In the genomic region with DNA sequence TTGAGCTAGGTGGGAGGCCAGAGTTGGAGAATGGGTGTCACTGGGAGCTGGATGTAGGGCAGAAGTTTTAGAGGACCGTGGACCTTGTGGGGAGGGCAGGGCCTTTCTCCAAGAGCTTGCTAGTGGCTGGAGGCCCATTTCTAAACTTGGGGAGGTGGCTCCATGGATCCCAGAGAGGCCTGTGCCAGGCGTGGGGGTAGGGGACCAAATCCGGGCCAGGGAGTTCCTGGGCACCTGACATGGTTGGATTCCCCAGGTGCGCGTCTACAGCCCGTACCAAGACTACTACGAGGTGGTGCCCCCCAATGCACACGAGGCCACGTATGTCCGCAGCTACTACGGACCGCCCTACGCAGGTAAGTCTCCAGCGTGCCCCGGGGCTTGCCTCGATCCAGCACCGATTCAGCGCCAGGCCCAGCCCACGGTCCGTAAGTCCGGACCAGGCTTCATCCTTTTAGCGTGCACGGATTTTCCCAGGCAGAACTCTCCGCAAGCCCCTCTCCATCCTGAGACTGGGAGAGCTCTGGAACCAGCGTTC, we compare ENCODE assay signal across 1 cellular context.
TF ChIP-seq lines count a peak whose summit lies in the region.

No MANE protein-coding gene starts in this region.

TF ChIP-seq in H1, 55 proteins besides CTCF, POLR2A, EP300 and RAD21:
- TF ChIP-seq HDAC6 (IDR thresholded peaks at IDR 0.05; ENCODE audit: low read depth, low read length), result no peak
- TF ChIP-seq, protein P1, sequence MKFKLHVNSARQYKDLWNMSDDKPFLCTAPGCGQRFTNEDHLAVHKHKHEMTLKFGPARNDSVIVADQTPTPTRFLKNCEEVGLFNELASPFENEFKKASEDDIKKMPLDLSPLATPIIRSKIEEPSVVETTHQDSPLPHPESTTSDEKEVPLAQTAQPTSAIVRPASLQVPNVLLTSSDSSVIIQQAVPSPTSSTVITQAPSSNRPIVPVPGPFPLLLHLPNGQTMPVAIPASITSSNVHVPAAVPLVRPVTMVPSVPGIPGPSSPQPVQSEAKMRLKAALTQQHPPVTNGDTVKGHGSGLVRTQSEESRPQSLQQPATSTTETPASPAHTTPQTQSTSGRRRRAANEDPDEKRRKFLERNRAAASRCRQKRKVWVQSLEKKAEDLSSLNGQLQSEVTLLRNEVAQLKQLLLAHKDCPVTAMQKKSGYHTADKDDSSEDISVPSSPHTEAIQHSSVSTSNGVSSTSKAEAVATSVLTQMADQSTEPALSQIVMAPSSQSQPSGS (IDR thresholded peaks at IDR 0.05; ENCODE audit: low read length), result no peak
- no peak for TF ChIP-seq SRF (IDR thresholded peaks at IDR 0.05; ENCODE audit: low read depth, low read length)
- no peak for TF ChIP-seq KDM5A (IDR thresholded peaks at IDR 0.05; ENCODE audit: low read length)
- TF ChIP-seq CBX5 (IDR thresholded peaks at IDR 0.05; ENCODE audit: low read depth, low read length), result no peak
- no peak for TF ChIP-seq KDM4A (IDR thresholded peaks at IDR 0.05; ENCODE audit: low read depth, low read length, severe bottlenecking)
- no peak for TF ChIP-seq CTBP2 (IDR thresholded peaks at IDR 0.05; ENCODE audit: borderline replicate concordance, insufficient read depth, insufficient read length, low read length)
- TF ChIP-seq POU5F1 (IDR thresholded peaks at IDR 0.05; ENCODE audit: low read depth, low read length), result no peak
- no peak for TF ChIP-seq JUND (IDR thresholded peaks at IDR 0.05; ENCODE audit: low read length)
TF ChIP-seq in H1: peak in this region for 0.
